ENCODE assay signal across 12 cellular contexts in genomic region chr7:30430300-30430699, GRCh38. TPM values are rescaled to one million over a fixed set of nuclear protein-coding genes. Genes with fewer than 3 reads are reported as not detected.
DNase-seq lines count a peak whose midpoint lies in the region; ATAC-seq, FAIRE-seq and TF ChIP-seq lines count a peak whose summit lies in the region.
"Had no signal": no experiment of that assay in that cellular context is flagged by ENCODE, and none has a peak within 500 bp of the region (broad histone marks: within the 10 kb centered on the region; RNA-seq: fewer than 3 reads in every experiment).

No MANE protein-coding gene starts in this region.

- TF ChIP-seq POLR2A in sigmoid colon (IDR thresholded peaks at IDR 0.05), result no peak

- peak; percentile 97 for DNase-seq in NCI-H2029 treated with DMSO at 0.1 percent for 48 hours (lab: John Stamatoyannopoulos, UW)
- peak; percentile 80 for DNase-seq in epithelial cell of esophagus (ENCODE audit: low read depth)
- peak; percentile 67 for DNase-seq in sigmoid colon
- no peak for DNase-seq in central memory CD4-positive, alpha-beta T cell
- DNase-seq in urothelium cell line (ENCODE audit: low spot score), result no peak
- DNase-seq: cortex of kidney; heart right ventricle; NCI-H774; stimulated activated CD4-positive, alpha-beta T cell treated with anti-CD3 and anti-CD28 coated beads, Interleukin-1b, Interleukin-23, amount 100 ng/mL, for 48 hours had no signal

- intact Hi-C loops in sigmoid colon (cut with DNase I), result loop anchor here (5.0 kb wide), 1 partner anchor 42 kb away; no protein-coding TSS in a partner anchor

- peak overlapping the region; percentile 25; the same call in 1 of the 2 replicates for H3K4me3 ChIP-seq in DOHH2 (ENCODE audit: low read length)
- H3K4me3 ChIP-seq in epithelial cell of esophagus (ENCODE audit: low read length), result no peak overlapping the region
- no peak overlapping the region for H3K4me3 ChIP-seq in sigmoid colon
- H3K4me3 ChIP-seq: heart right ventricle had no signal

- H3K4me1 ChIP-seq in DOHH2 (ENCODE audit: control insufficient read depth, low read length), result peaks cover 69% of the 10 kb centered on the region
- H3K4me1 ChIP-seq in sigmoid colon, result peaks cover 0 to 48% (median 37%) of the 10 kb centered on the region in 4 donors

- ATAC-seq in GM21723 (IDR thresholded peaks at IDR 0.05; ENCODE audit: unreplicated experiment) (no peak), GM21360 (IDR thresholded peaks at IDR 0.05; ENCODE audit: unreplicated experiment) (no peak)

- H3K36me3 ChIP-seq in DOHH2 (ENCODE audit: control insufficient read depth, low read length) (peaks cover 9% of the 10 kb centered on the region), sigmoid colon (peaks cover 0 to 21% (median 2%) of the 10 kb centered on the region in 4 donors)

- H3K4me2 ChIP-seq in DOHH2 (ENCODE audit: low read length), result peak overlapping the region; percentile 50

- H4K20me1 ChIP-seq in DOHH2 (ENCODE audit: control insufficient read depth, insufficient read depth, low read depth, low read length), result no peaks in the 10 kb centered on the region

- no peaks in the 10 kb centered on the region for H3K79me2 ChIP-seq in DOHH2 (ENCODE audit: control insufficient read depth, low read length)

- H3K9me3 ChIP-seq in DOHH2 (ENCODE audit: control insufficient read depth, insufficient read depth, low read length), result peaks cover 10% of the 10 kb centered on the region
- no peaks in the 10 kb centered on the region for H3K9me3 ChIP-seq in sigmoid colon
- H3K9me3 ChIP-seq: heart right ventricle had no signal

- no peak for TF ChIP-seq EP300 in sigmoid colon (IDR thresholded peaks at IDR 0.05)

- WGBS in sigmoid colon, 2 donors, result 17 to 58% methylated on average over 7 of the region's 7 CpGs

- H3K9me2 ChIP-seq in DOHH2 (replicated peaks; ENCODE audit: control insufficient read depth, low read length), result no peaks in the 10 kb centered on the region

- H3K27ac ChIP-seq in DOHH2 (ENCODE audit: low read depth, low read length), result no peak overlapping the region
- H3K27ac ChIP-seq in sigmoid colon, result peak overlapping the region; percentile 13 to 48 (median 38)

- peaks cover 22% of the 10 kb centered on the region for H3F3A ChIP-seq in DOHH2 (ENCODE audit: control insufficient read depth, insufficient read depth)

- no peak for FAIRE-seq in urothelium cell line (lab: Jason Lieb, UNC)

- H3K27me3 ChIP-seq in DOHH2 (ENCODE audit: control insufficient read depth, low read length) (no peaks in the 10 kb centered on the region), sigmoid colon (no peaks in the 10 kb centered on the region)
- H3K27me3 ChIP-seq: heart right ventricle had no signal

- TF ChIP-seq CTCF in DOHH2 (IDR thresholded peaks at IDR 0.05; ENCODE audit: low read depth, low read length, poor library complexity, severe bottlenecking) (no peak), epithelial cell of esophagus (IDR thresholded peaks at IDR 0.05; ENCODE audit: insufficient read depth, low read depth, low read length, missing control alignments) (no peak), sigmoid colon (IDR thresholded peaks at IDR 0.05) (no peak)

RNA-seq across cellular contexts. Expression of gene NOD1, which starts 48.3 kb away (rescaled TPM):
- total RNA-seq in sigmoid colon, result 10 to 100 TPM in 2 of 4 donors, 1 to 10 TPM in 2; 5.9 to 17.5 (median 9.3) TPM
- polyA plus RNA-seq in sigmoid colon, result 10 to 100 TPM in 1 of 3 donors, 1 to 10 TPM in 2; 3.0 to 14.1 (median 3.0) TPM

Comparison
In these comparisons a context has a peak if more than half of its experiments do, and no peak if none do; other contexts are left out.
1. DNase-seq: peak in NCI-H2029 treated with DMSO at 0.1 percent for 48 hours (single experiment), epithelial cell of esophagus (single experiment) and sigmoid colon (single experiment); none in central memory CD4-positive, alpha-beta T cell (single experiment) and urothelium cell line (single experiment).